Comparison of ENCODE assay signal across 11 cellular contexts in the genomic region with DNA sequence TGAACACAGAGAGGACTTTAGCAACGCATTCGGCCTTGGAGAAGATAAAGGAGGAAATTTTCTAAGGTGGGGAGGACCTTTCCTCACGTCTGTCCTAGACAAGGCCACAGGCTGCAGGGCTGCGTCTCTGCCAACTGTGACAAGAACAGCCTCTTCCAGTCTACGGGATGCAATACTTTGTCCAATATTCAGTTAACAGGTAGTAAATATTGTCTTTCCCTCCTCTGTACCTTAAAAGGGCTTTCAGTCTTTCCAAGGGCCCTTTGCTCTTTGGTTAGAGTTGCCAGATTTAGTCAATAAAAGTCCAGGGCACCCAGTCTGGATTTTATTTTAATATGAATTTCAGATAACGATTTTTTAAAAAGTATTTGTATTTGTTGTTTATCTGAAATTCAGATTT.
DNase-seq lines count a peak whose midpoint lies in the region; ATAC-seq lines count a peak whose summit lies in the region.
"Had no signal": no experiment of that assay in that cellular context is flagged by ENCODE, and none has a peak within 500 bp of the region (broad histone marks: within the 10 kb centered on the region; RNA-seq: fewer than 3 reads in every experiment).

No MANE protein-coding gene starts in this region.

- peak overlapping the region; percentile 18 for H2AFZ ChIP-seq in ACC112 (ENCODE audit: low read length, unreplicated experiment)

- in situ Hi-C loops in G401 (cut with HindIII; ENCODE audit: low sequenced_read_pairs), result no loop called here

- no peaks in the 10 kb centered on the region for H3K4me1 ChIP-seq in ACC112 (ENCODE audit: control insufficient read depth, insufficient read depth, low read length, unreplicated experiment)
- H3K4me1 ChIP-seq: breast epithelium had no signal

- no peaks in the 10 kb centered on the region for H3K36me3 ChIP-seq in ACC112 (ENCODE audit: insufficient read depth, low read length)
- H3K36me3 ChIP-seq: breast epithelium, stomach had no signal

- DNase-seq in G401 (ENCODE audit: low spot score) (peak; percentile 28), memory B cell (ENCODE audit: low spot score in 2 of 2) (no peak), activated gamma-delta T cell treated with Interleukin-2 at 50 U/mL for 16 hours (no peak)

- no peak for ATAC-seq in activated T-helper 17 cell treated with anti-CD3 and anti-CD28 coated beads, Interleukin-2, amount 50 U/mL, for 72 hours (replicated peaks)
- ATAC-seq in memory B cell (ENCODE audit: low read depth) (no peak), HG02759 (IDR thresholded peaks at IDR 0.05; ENCODE audit: unreplicated experiment) (no peak), HG02870 (IDR thresholded peaks at IDR 0.05; ENCODE audit: unreplicated experiment) (no peak), HG03520 (IDR thresholded peaks at IDR 0.05; ENCODE audit: unreplicated experiment) (no peak)

- peaks cover 8% of the 10 kb centered on the region for H3K4me1 Mint-ChIP-seq in activated T-helper 17 cell treated with anti-CD3 and anti-CD28 coated beads, Interleukin-2, amount 50 U/mL, for 72 hours
- peaks cover 13% of the 10 kb centered on the region for H3K4me1 Mint-ChIP-seq in memory B cell

- no peak overlapping the region for H3K4me3 ChIP-seq in ACC112 (ENCODE audit: low read depth, low read length)

- no peaks in the 10 kb centered on the region for H3K27me3 Mint-ChIP-seq in activated T-helper 17 cell treated with anti-CD3 and anti-CD28 coated beads, Interleukin-2, amount 50 U/mL, for 72 hours
- peaks cover 2% of the 10 kb centered on the region for H3K27me3 Mint-ChIP-seq in memory B cell

- no peaks in the 10 kb centered on the region for H3K9me3 Mint-ChIP-seq in activated T-helper 17 cell treated with anti-CD3 and anti-CD28 coated beads, Interleukin-2, amount 50 U/mL, for 72 hours
- H3K9me3 Mint-ChIP-seq in memory B cell, result no peaks in the 10 kb centered on the region

- H3K27ac ChIP-seq in ACC112 (ENCODE audit: low read depth, low read length), result no peak overlapping the region
- H3K27ac ChIP-seq: breast epithelium had no signal

- no peaks in the 10 kb centered on the region for H3K79me2 ChIP-seq in ACC112 (ENCODE audit: control insufficient read depth, insufficient read depth, low read length, unreplicated experiment)

- no peak overlapping the region for H3K27ac Mint-ChIP-seq in activated T-helper 17 cell treated with anti-CD3 and anti-CD28 coated beads, Interleukin-2, amount 50 U/mL, for 72 hours
- H3K27ac Mint-ChIP-seq in memory B cell, result peak overlapping the region; percentile 12

- no peaks in the 10 kb centered on the region for H3K27me3 ChIP-seq in ACC112 (ENCODE audit: insufficient read depth, low read length)
- H3K27me3 ChIP-seq: breast epithelium, stomach had no signal

- H3K36me3 Mint-ChIP-seq in activated T-helper 17 cell treated with anti-CD3 and anti-CD28 coated beads, Interleukin-2, amount 50 U/mL, for 72 hours (ENCODE audit: low read depth), result no peaks in the 10 kb centered on the region
- no peaks in the 10 kb centered on the region for H3K36me3 Mint-ChIP-seq in memory B cell
- H3K36me3 Mint-ChIP-seq: activated CD8-positive, alpha-beta memory T cell treated with anti-CD3 and anti-CD28 coated beads, Interleukin-2, amount 10 ng/mL, durations not matched to agents 7 days and 5 days had no signal

- H3K4me3 Mint-ChIP-seq in activated T-helper 17 cell treated with anti-CD3 and anti-CD28 coated beads, Interleukin-2, amount 50 U/mL, for 72 hours, result peak overlapping the region; percentile 67
- no peak overlapping the region for H3K4me3 Mint-ChIP-seq in memory B cell
